Comparison of ENCODE assay signal across 17 cellular contexts in genomic region chr12:48077111-48077510, GRCh38. TPM values are rescaled to one million over a fixed set of nuclear protein-coding genes. Genes with fewer than 3 reads are reported as not detected.
DNase-seq lines count a peak whose midpoint lies in the region; ATAC-seq, FAIRE-seq and TF ChIP-seq lines count a peak whose summit lies in the region.
"Had no signal": no experiment of that assay in that cellular context is flagged by ENCODE, and none has a peak within 500 bp of the region (broad histone marks: within the 10 kb centered on the region; RNA-seq: fewer than 3 reads in every experiment).

No MANE protein-coding gene starts in this region.

- H3K9me3 ChIP-seq in breast epithelium: no peaks in the 10 kb centered on the region
- no peaks in the 10 kb centered on the region for H3K9me3 ChIP-seq in T-helper 17 cell (ENCODE audit: control insufficient read depth, low read length, poor library complexity, severe bottlenecking)
- H3K9me3 ChIP-seq: HAP-1 had no signal

- H3K27ac Mint-ChIP-seq in MCF 10A (ENCODE audit: low read depth, unreplicated experiment): peak overlapping the region; percentile 37
- no peak overlapping the region for H3K27ac Mint-ChIP-seq in T-helper 17 cell
- H3K27ac Mint-ChIP-seq: GM23338, HFFc6 had no signal

- BruUV-seq in MCF 10A (replicated peaks; lab: Mats Ljungman, UMichigan): no TSS peak

- no peak overlapping the region for H3K27ac ChIP-seq in breast epithelium

- TF ChIP-seq POLR2A in breast epithelium (IDR thresholded peaks at IDR 0.05) (no peak), H54 (IDR thresholded peaks at IDR 0.05; ENCODE audit: low read depth, low read length) (no peak)

- CTCF ChIA-PET in MCF 10A (lab: Yijun Ruan, JAX): interaction anchor here (0.6 to 1.7 kb wide), 3 partner anchors 28 to 114 kb away, joined by 3 to 5 read pairs (median 4); partner anchors contain the start of gene TMEM106C

- H3K4me1 ChIP-seq in breast epithelium: no peaks in the 10 kb centered on the region
- H3K4me1 ChIP-seq: HAP-1 had no signal

- intact Hi-C loops in MCF 10A (cut with micrococcal nuclease): loop anchor here (10.0 kb wide), 1 partner anchor 172 kb away; the partner anchor contains the start of gene VDR
- intact Hi-C loops in breast epithelium (cut with DNase I; ENCODE audit: low total_unique reads): no loop called here
- intact Hi-C loops in sciatic nerve (cut with DNase I): no loop called here

- H3K4me3 ChIP-seq in breast epithelium: no peak overlapping the region
- H3K4me3 ChIP-seq: GM23338, HAP-1 had no signal

- H3K27me3 ChIP-seq in breast epithelium: no peaks in the 10 kb centered on the region

- H3K4me3 Mint-ChIP-seq in MCF 10A (ENCODE audit: unreplicated experiment) (no peak overlapping the region), T-helper 17 cell (peak overlapping the region; percentile 47)
- H3K4me3 Mint-ChIP-seq: CD4-positive, alpha-beta memory T cell; GM23338; HFFc6 had no signal

- DNase-seq in MCF 10A (ENCODE audit: unreplicated experiment): no peak
- no peak for DNase-seq in breast epithelium (ENCODE audit: low spot score in 2 of 2)
- no peak for DNase-seq in H54 (ENCODE audit: insufficient read length, low spot score)
- no peak for DNase-seq in T-helper 17 cell
- DNase-seq in sciatic nerve (ENCODE audit: low spot score): no peak
- DNase-seq: C1 segment of cervical spinal cord; Calu3; CD4-positive, alpha-beta memory T cell; COR-L47; DMS53; DMS79 treated with DMSO at 0.1 percent for 48 hours; GF-D8; HFFc6 had no signal

- peak; percentile 38 for FAIRE-seq in H54 (lab: Jason Lieb, UNC)
- FAIRE-seq: GM19239 had no signal

- H3K9me3 Mint-ChIP-seq in MCF 10A (ENCODE audit: unreplicated experiment): no peaks in the 10 kb centered on the region
- H3K9me3 Mint-ChIP-seq: CD4-positive, alpha-beta memory T cell; GM23338; HFFc6 had no signal

- no peaks in the 10 kb centered on the region for H3K27me3 Mint-ChIP-seq in MCF 10A (ENCODE audit: insufficient read depth, unreplicated experiment)
- H3K27me3 Mint-ChIP-seq in T-helper 17 cell: no peaks in the 10 kb centered on the region
- H3K27me3 Mint-ChIP-seq: CD4-positive, alpha-beta memory T cell had no signal

- H3K36me3 ChIP-seq in breast epithelium: peaks cover 5% of the 10 kb centered on the region

- ATAC-seq in T-helper 17 cell: no peak
- no peak for ATAC-seq in sciatic nerve
- ATAC-seq in GM21381 (IDR thresholded peaks at IDR 0.05; ENCODE audit: unreplicated experiment): no peak
- ATAC-seq: GM23338 had no signal

- POLR2A ChIA-PET in MCF 10A (lab: Yijun Ruan, JAX): interaction anchor here (1.0 to 1.3 kb wide), 2 partner anchors 30 to 172 kb away, joined by 3 read pairs; partner anchors contain the start of gene VDR

- no peak for TF ChIP-seq CTCF in MCF 10A (IDR thresholded peaks at IDR 0.05; ENCODE audit: unreplicated experiment)
- no peak for TF ChIP-seq CTCF in breast epithelium (IDR thresholded peaks at IDR 0.05)

- H3K36me3 Mint-ChIP-seq in MCF 10A (ENCODE audit: insufficient read depth, unreplicated experiment): peaks cover 40% of the 10 kb centered on the region
- peaks cover 10% of the 10 kb centered on the region for H3K36me3 Mint-ChIP-seq in T-helper 17 cell (ENCODE audit: low read depth)

- H3K4me1 Mint-ChIP-seq in MCF 10A (ENCODE audit: insufficient read depth, unreplicated experiment): no peaks in the 10 kb centered on the region
- peaks cover 3% of the 10 kb centered on the region for H3K4me1 Mint-ChIP-seq in T-helper 17 cell
- H3K4me1 Mint-ChIP-seq: CD4-positive, alpha-beta memory T cell; GM23338 had no signal

RNA-seq across cellular contexts. Expression of gene SENP1, which starts 28.8 kb away (rescaled TPM):
- total RNA-seq in MCF 10A (2022): 21.7 and 24.5 TPM in 2 replicates
- 10 to 100 TPM; 14.4 to 36.1 (median 30.2) TPM for total RNA-seq in breast epithelium
- total RNA-seq in T-helper 17 cell: 10 to 100 TPM; 26.9 to 33.8 TPM
- 23.8 TPM for total RNA-seq in sciatic nerve

RNA-seq across cellular contexts. Expression of gene PFKM, which starts 42.1 kb away (rescaled TPM):
- total RNA-seq in MCF 10A (2022): 65.9 and 69.3 TPM in 2 replicates
- total RNA-seq in breast epithelium: 10 to 100 TPM; 19.0 to 40.0 (median 31.8) TPM
- 10 to 100 TPM; 19.6 to 19.9 TPM for total RNA-seq in T-helper 17 cell
- total RNA-seq in sciatic nerve: 66.0 TPM
